ENCODE assay signal across 1 cellular context in genomic region chr3:11558461-11558903, GRCh38.
TF ChIP-seq lines count a peak whose summit lies in the region.

No MANE protein-coding gene starts in this region.

TF ChIP-seq in SK-N-SH treated with all-trans-retinoic acid at 6 μM for 48 hours, 23 proteins besides CTCF, POLR2A, EP300 and RAD21 (continued from another document):
- no peak for TF ChIP-seq PATZ1 (CRISPR knock-in tag; IDR thresholded peaks at IDR 0.05; ENCODE audit: borderline replicate concordance)
- TF ChIP-seq TCF4 (CRISPR knock-in tag; IDR thresholded peaks at IDR 0.05; ENCODE audit: borderline replicate concordance), result no peak
- no peak for TF ChIP-seq ZNF70 (CRISPR knock-in tag; IDR thresholded peaks at IDR 0.05)
